ENCODE assay signal across 20 cellular contexts in the genomic region with DNA sequence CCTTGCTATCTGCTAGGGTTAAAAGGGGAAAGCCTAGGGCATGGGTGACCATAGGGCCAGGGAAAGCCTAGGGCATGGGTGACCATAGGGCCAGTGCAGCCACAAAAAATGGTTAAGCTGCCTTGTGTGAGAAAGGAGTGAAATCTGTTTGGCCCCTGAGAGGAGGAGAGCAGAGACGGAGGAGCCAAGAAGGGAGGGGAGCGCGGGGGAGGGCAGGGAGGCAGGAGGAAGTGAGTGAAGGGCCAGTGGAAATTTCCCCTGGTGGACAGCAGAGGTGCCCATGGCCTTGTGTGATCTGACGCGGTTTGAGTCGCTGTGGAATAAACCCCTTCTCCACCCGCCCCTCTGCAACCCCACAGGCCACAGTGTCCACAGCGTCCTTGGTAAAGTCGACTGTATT. TPM values are rescaled to one million over a fixed set of nuclear protein-coding genes. Genes with fewer than 3 reads are reported as not detected.
DNase-seq lines count a peak whose midpoint lies in the region; ATAC-seq, FAIRE-seq and TF ChIP-seq lines count a peak whose summit lies in the region.
"Had no signal": no experiment of that assay in that cellular context is flagged by ENCODE, and none has a peak within 500 bp of the region (broad histone marks: within the 10 kb centered on the region; RNA-seq: fewer than 3 reads in every experiment).

No MANE protein-coding gene starts in this region.

- no peak for ATAC-seq in HepG2
- ATAC-seq in right lobe of liver: no peak
- no peak for ATAC-seq in HG03520 (IDR thresholded peaks at IDR 0.05; ENCODE audit: unreplicated experiment)
- ATAC-seq in HG02642 (IDR thresholded peaks at IDR 0.05; ENCODE audit: poor library complexity, unreplicated experiment): no peak
- ATAC-seq: CD8-positive, alpha-beta T cell had no signal

- WGBS in HepG2 (ENCODE audit: low lambda C conversion rate): 59% methylated on average over 8 of the region's 9 CpGs
- WGBS in right lobe of liver (ENCODE audit: insufficient coverage, low coverage, low lambda C conversion rate, missing lambda C conversion rate): 86% methylated on average over 9 of the region's 9 CpGs

- in situ Hi-C loops in HepG2 (cut with HindIII; ENCODE audit: extremely low pct_ligation_motif_present, low pct_unique_long_range_greater_than_20kb): loop anchor here (5.0 kb wide), 1 partner anchor 85 kb away; a partner anchor contains a TSS

- H3K4me1 Mint-ChIP-seq in brain: peaks cover 39% of the 10 kb centered on the region

- no peak for TF ChIP-seq RAD21 in HepG2 (CRISPR knock-in tag; IDR thresholded peaks at IDR 0.05)

- TF ChIP-seq POLR2A in HepG2 (IDR thresholded peaks at IDR 0.05; ENCODE audit: insufficient read depth in 1 of 2, low read depth in 2 of 2, low read length in 2 of 2) (no peak), right lobe of liver (IDR thresholded peaks at IDR 0.05) (no peak)

- H3K36me3 ChIP-seq in HepG2 (replicated peaks in 1 of 2; ENCODE audit: control insufficient read depth in 1 of 2, insufficient read depth in 2 of 2, low read length in 2 of 2): no peaks in the 10 kb centered on the region
- no peaks in the 10 kb centered on the region for H3K36me3 ChIP-seq in right lobe of liver
- H3K36me3 ChIP-seq: BE2C had no signal

- no peaks in the 10 kb centered on the region for H3K36me3 Mint-ChIP-seq in brain
- H3K36me3 Mint-ChIP-seq: CD8-positive, alpha-beta T cell; IgD-negative memory B cell had no signal

- no TSS peak for BruUV-seq in HepG2 (replicated peaks; lab: Mats Ljungman, UMichigan)

- H3K4me2 ChIP-seq in HepG2 (ENCODE audit: low read depth, low read length): peak overlapping the region; percentile 75

- peaks cover 10% of the 10 kb centered on the region for H3K27me3 Mint-ChIP-seq in brain

- H3K27ac ChIP-seq in HepG2 (ENCODE audit: extremely low read length, insufficient read depth, low read length) (no peak overlapping the region), right lobe of liver (no peak overlapping the region)

- H3K4me3 ChIP-seq in HepG2 (replicated peaks in 1 of 3; ENCODE audit: insufficient read depth in 1 of 3, low read depth in 2 of 3, low read length in 3 of 3) (peak overlapping the region in 2 of 3 experiments; percentile 25 to 47; a peak in 3 of 6 replicates), right lobe of liver (no peak overlapping the region)

- DNase-seq in HepG2 (ENCODE audit: low spot score) (no peak), right lobe of liver (no peak), pons (ENCODE audit: low spot score) (peak; percentile 22), SKM-1 treated with dmso at 0.1 percent for 144 hours (lab: John Stamatoyannopoulos, UW; ENCODE audit: unreplicated experiment) (no peak)
- DNase-seq: BE2C; CD8-positive, alpha-beta T cell; COR-L47; DND-41; GDM1; GOT3; HCEC 1CT; HFFc6 had no signal

- H3K4me1 ChIP-seq in HepG2 (ENCODE audit: insufficient read depth, low read length): peaks cover 59% of the 10 kb centered on the region
- H3K4me1 ChIP-seq in right lobe of liver: peaks cover 0 to 18% (median 0%) of the 10 kb centered on the region in 4 donors

- no peaks in the 10 kb centered on the region for H3K9me3 Mint-ChIP-seq in brain
- H3K9me3 Mint-ChIP-seq: CD14-positive monocyte; CD8-positive, alpha-beta T cell; HFFc6; IgD-negative memory B cell had no signal

- TF ChIP-seq EP300 in HepG2 (IDR thresholded peaks at IDR 0.05; ENCODE audit: low read depth in 2 of 2, low read length in 2 of 2): no peak
- TF ChIP-seq EP300 in HepG2 (CRISPR knock-in tag; IDR thresholded peaks at IDR 0.05; ENCODE audit: borderline replicate concordance): no peak

- no peak overlapping the region for H2AFZ ChIP-seq in HepG2 (ENCODE audit: low read length)

- peak overlapping the region in 4 of 5 experiments; percentile 30 to 85 (median 42) for H3K27ac Mint-ChIP-seq in brain
- H3K27ac Mint-ChIP-seq: CD8-positive, alpha-beta T cell; HFFc6; IgD-negative memory B cell had no signal

- POLR2A ChIA-PET in HepG2 (lab: Yijun Ruan, JAX): no interaction called here

- no peak overlapping the region for H3K9ac ChIP-seq in HepG2 (ENCODE audit: insufficient read depth, low read depth, low read length)

- no peak for FAIRE-seq in HepG2 (lab: Jason Lieb, UNC)
- FAIRE-seq: A204.1, GM12892, GM19239 had no signal

- peaks cover 1 to 41% of the 10 kb centered on the region in 2 experiments for H3K27me3 ChIP-seq in HepG2 (ENCODE audit: control insufficient read depth in 1 of 2, insufficient read depth in 2 of 2, low read length in 2 of 2)
- no peaks in the 10 kb centered on the region for H3K27me3 ChIP-seq in right lobe of liver
- H3K27me3 ChIP-seq: BE2C had no signal

- H3K4me3 Mint-ChIP-seq in brain: no peak overlapping the region
- H3K4me3 Mint-ChIP-seq: CD8-positive, alpha-beta T cell; HFFc6; IgD-negative memory B cell had no signal

- intact Hi-C loops in HepG2 (cut with micrococcal nuclease; ENCODE audit: unreplicated experiment): no loop called here
- intact Hi-C loops in right lobe of liver (cut with DNase I): loop anchor here (5.0 kb wide), 2 partner anchors 85 to 100 kb away; a partner anchor contains a TSS

- TF ChIP-seq CTCF in HepG2 (CRISPR knock-in tag; IDR thresholded peaks at IDR 0.05) (no peak), right lobe of liver (IDR thresholded peaks at IDR 0.05) (no peak), brain (conservative IDR thresholded peaks at IDR 0.05) (no peak)

- no peaks in the 10 kb centered on the region for H4K20me1 ChIP-seq in HepG2 (ENCODE audit: insufficient read depth, low read length)

- no peaks in the 10 kb centered on the region for H3K79me2 ChIP-seq in HepG2 (ENCODE audit: insufficient read depth, low read length)

- no peaks in the 10 kb centered on the region for H3K9me3 ChIP-seq in HepG2 (ENCODE audit: low read length)
- H3K9me3 ChIP-seq in right lobe of liver: no peaks in the 10 kb centered on the region
- H3K9me3 ChIP-seq: BE2C had no signal

- CTCF ChIA-PET in HepG2 (lab: Yijun Ruan, JAX; ENCODE audit: low intra/inter-chr PET ratio, low total read pairs): no interaction called here

RNA-seq across cellular contexts. Expression of a gene that starts 0.6 kb away (rescaled TPM):
- total RNA-seq in HepG2 (2016; rRNA removed; fragmentation: Illumina TruSeq; extraction: Trizol): 0.51 and 1.3 TPM in 2 replicates
- 0.20 and 0.35 TPM in 2 replicates for total RNA-seq in HepG2 (2016; cell fraction: cytosol; rRNA removed; fragmentation: Illumina TruSeq; extraction: Trizol; ENCODE audit: low read depth)
- 0.54 and 1.1 TPM in 2 replicates for total RNA-seq in HepG2 (2016; cell fraction: insoluble cytoplasmic fraction; rRNA removed; fragmentation: Illumina TruSeq; extraction: Trizol)
- 0.55 and 0.59 TPM in 2 replicates for total RNA-seq in HepG2 (2016; cell fraction: membrane; rRNA removed; fragmentation: Illumina TruSeq; extraction: Trizol)
- 0.47 and 0.87 TPM in 2 replicates for total RNA-seq in HepG2 (2016; cell fraction: nucleus; rRNA removed; fragmentation: Illumina TruSeq; extraction: Trizol)
- polyA plus RNA-seq in HepG2 (2011; rRNA removed): 0.32 and 0.38 TPM in 2 replicates
- polyA plus RNA-seq in HepG2 (2011; cell fraction: cytosol; rRNA removed): 0.21 and 0.23 TPM in 2 replicates
- polyA plus RNA-seq in HepG2 (2011; cell fraction: nucleus; rRNA removed): 0.64 and 0.79 TPM in 2 replicates
- polyA plus RNA-seq in HepG2 (2012): 0.43 and 0.78 TPM in 2 replicates
- 0.23 and 0.31 TPM in 2 replicates for polyA plus RNA-seq in HepG2 (2016; cell fraction: cytosol; fragmentation: Illumina TruSeq; extraction: Trizol; ENCODE audit: low read depth)
- polyA plus RNA-seq in HepG2 (2016; cell fraction: insoluble cytoplasmic fraction; fragmentation: Illumina TruSeq; extraction: Trizol; ENCODE audit: low read depth): 0.48 and 0.69 TPM in 2 replicates
- 0.23 and 0.48 TPM in 2 replicates for polyA plus RNA-seq in HepG2 (2016; cell fraction: membrane; fragmentation: Illumina TruSeq; extraction: Trizol; ENCODE audit: low read depth)
- polyA plus RNA-seq in HepG2 (2016; cell fraction: nucleus; fragmentation: Illumina TruSeq; extraction: Trizol; ENCODE audit: insufficient read depth, low read depth): 1.6 and 2.3 TPM in 2 replicates
- 0.16 and 0.48 TPM in 2 replicates for polyA minus RNA-seq in HepG2 (2011; rRNA and poly(A)+ RNA removed; ENCODE audit: low replicate concordance)
- polyA minus RNA-seq in HepG2 (2011; cell fraction: cytosol; rRNA and poly(A)+ RNA removed): not detected in 2 replicates
- polyA minus RNA-seq in HepG2 (2011; cell fraction: nucleus; rRNA and poly(A)+ RNA removed): 0.25 TPM in 1 of 2 replicates, not detected in the other
- total RNA-seq in right lobe of liver: under 1 TPM in 2 of 6 experiments, not detected in 4; 0.31 to 0.34 TPM
- 1.4 TPM for polyA plus RNA-seq in brain (ENCODE audit: insufficient read depth, low read depth, low replicate concordance)
- total RNA-seq: CD8-positive, alpha-beta T cell; HFFc6 had no signal
- polyA plus RNA-seq: CD14-positive monocyte, IgD-negative memory B cell had no signal

RNA-seq across cellular contexts. Expression of a gene that starts 10.4 kb away (rescaled TPM):
- not detected in 2 replicates for total RNA-seq in HepG2 (2016; rRNA removed; fragmentation: Illumina TruSeq; extraction: Trizol)
- not detected in 2 replicates for total RNA-seq in HepG2 (2016; cell fraction: cytosol; rRNA removed; fragmentation: Illumina TruSeq; extraction: Trizol; ENCODE audit: low read depth)
- not detected in 2 replicates for total RNA-seq in HepG2 (2016; cell fraction: insoluble cytoplasmic fraction; rRNA removed; fragmentation: Illumina TruSeq; extraction: Trizol)
- total RNA-seq in HepG2 (2016; cell fraction: membrane; rRNA removed; fragmentation: Illumina TruSeq; extraction: Trizol): not detected in 2 replicates
- total RNA-seq in HepG2 (2016; cell fraction: nucleus; rRNA removed; fragmentation: Illumina TruSeq; extraction: Trizol): not detected in 2 replicates
- not detected in 2 replicates for polyA plus RNA-seq in HepG2 (2011; rRNA removed)
- not detected in 2 replicates for polyA plus RNA-seq in HepG2 (2011; cell fraction: cytosol; rRNA removed)
- not detected in 2 replicates for polyA plus RNA-seq in HepG2 (2011; cell fraction: nucleus; rRNA removed)
- polyA plus RNA-seq in HepG2 (2012): not detected in 2 replicates
- polyA plus RNA-seq in HepG2 (2016; cell fraction: cytosol; fragmentation: Illumina TruSeq; extraction: Trizol; ENCODE audit: low read depth): not detected in 2 replicates
- not detected in 2 replicates for polyA plus RNA-seq in HepG2 (2016; cell fraction: insoluble cytoplasmic fraction; fragmentation: Illumina TruSeq; extraction: Trizol; ENCODE audit: low read depth)
- polyA plus RNA-seq in HepG2 (2016; cell fraction: membrane; fragmentation: Illumina TruSeq; extraction: Trizol; ENCODE audit: low read depth): not detected in 2 replicates
- not detected in 2 replicates for polyA plus RNA-seq in HepG2 (2016; cell fraction: nucleus; fragmentation: Illumina TruSeq; extraction: Trizol; ENCODE audit: insufficient read depth, low read depth)
- 0.82 TPM in 1 of 2 replicates, not detected in the other for polyA minus RNA-seq in HepG2 (2011; rRNA and poly(A)+ RNA removed; ENCODE audit: low replicate concordance)
- polyA minus RNA-seq in HepG2 (2011; cell fraction: cytosol; rRNA and poly(A)+ RNA removed): not detected in 2 replicates
- polyA minus RNA-seq in HepG2 (2011; cell fraction: nucleus; rRNA and poly(A)+ RNA removed): not detected in 2 replicates
- not detected for total RNA-seq in right lobe of liver
- polyA plus RNA-seq in brain (ENCODE audit: insufficient read depth, low read depth, low replicate concordance): 2.7 TPM
- total RNA-seq: CD8-positive, alpha-beta T cell; HFFc6 had no signal
- polyA plus RNA-seq: CD14-positive monocyte, IgD-negative memory B cell had no signal

RNA-seq across cellular contexts. Expression of a gene that starts 21.6 kb away (rescaled TPM):
- total RNA-seq in HepG2 (2016; rRNA removed; fragmentation: Illumina TruSeq; extraction: Trizol): not detected in 2 replicates
- not detected in 2 replicates for total RNA-seq in HepG2 (2016; cell fraction: cytosol; rRNA removed; fragmentation: Illumina TruSeq; extraction: Trizol; ENCODE audit: low read depth)
- total RNA-seq in HepG2 (2016; cell fraction: insoluble cytoplasmic fraction; rRNA removed; fragmentation: Illumina TruSeq; extraction: Trizol): not detected in 2 replicates
- total RNA-seq in HepG2 (2016; cell fraction: membrane; rRNA removed; fragmentation: Illumina TruSeq; extraction: Trizol): not detected in 2 replicates
- total RNA-seq in HepG2 (2016; cell fraction: nucleus; rRNA removed; fragmentation: Illumina TruSeq; extraction: Trizol): not detected in 2 replicates
- polyA plus RNA-seq in HepG2 (2011; rRNA removed): not detected in 2 replicates
- polyA plus RNA-seq in HepG2 (2011; cell fraction: cytosol; rRNA removed): not detected in 2 replicates
- not detected in 2 replicates for polyA plus RNA-seq in HepG2 (2011; cell fraction: nucleus; rRNA removed)
- polyA plus RNA-seq in HepG2 (2012): not detected in 2 replicates
- polyA plus RNA-seq in HepG2 (2016; cell fraction: cytosol; fragmentation: Illumina TruSeq; extraction: Trizol; ENCODE audit: low read depth): not detected in 2 replicates
- polyA plus RNA-seq in HepG2 (2016; cell fraction: insoluble cytoplasmic fraction; fragmentation: Illumina TruSeq; extraction: Trizol; ENCODE audit: low read depth): not detected in 2 replicates
- not detected in 2 replicates for polyA plus RNA-seq in HepG2 (2016; cell fraction: membrane; fragmentation: Illumina TruSeq; extraction: Trizol; ENCODE audit: low read depth)
- not detected in 2 replicates for polyA plus RNA-seq in HepG2 (2016; cell fraction: nucleus; fragmentation: Illumina TruSeq; extraction: Trizol; ENCODE audit: insufficient read depth, low read depth)
- not detected in 2 replicates for polyA minus RNA-seq in HepG2 (2011; rRNA and poly(A)+ RNA removed; ENCODE audit: low replicate concordance)
- not detected in 2 replicates for polyA minus RNA-seq in HepG2 (2011; cell fraction: cytosol; rRNA and poly(A)+ RNA removed)
- polyA minus RNA-seq in HepG2 (2011; cell fraction: nucleus; rRNA and poly(A)+ RNA removed): not detected in 2 replicates
- total RNA-seq in right lobe of liver: not detected
- polyA plus RNA-seq in brain (ENCODE audit: insufficient read depth, low read depth, low replicate concordance): not detected
- total RNA-seq: CD8-positive, alpha-beta T cell; HFFc6 had no signal
- polyA plus RNA-seq: CD14-positive monocyte, IgD-negative memory B cell had no signal

RNA-seq across cellular contexts. Expression of a gene that starts 53.2 kb away (rescaled TPM):
- total RNA-seq in HepG2 (2016; rRNA removed; fragmentation: Illumina TruSeq; extraction: Trizol) (57.9 and 95.5 TPM in 2 replicates), right lobe of liver (1 to 10 TPM; 2.8 to 5.4 (median 4.2) TPM)
- 19.2 and 25.1 TPM in 2 replicates for total RNA-seq in HepG2 (2016; cell fraction: cytosol; rRNA removed; fragmentation: Illumina TruSeq; extraction: Trizol; ENCODE audit: low read depth)
- 56.8 and 91.5 TPM in 2 replicates for total RNA-seq in HepG2 (2016; cell fraction: insoluble cytoplasmic fraction; rRNA removed; fragmentation: Illumina TruSeq; extraction: Trizol)
- 22.2 and 24.7 TPM in 2 replicates for total RNA-seq in HepG2 (2016; cell fraction: membrane; rRNA removed; fragmentation: Illumina TruSeq; extraction: Trizol)
- 29.8 and 36.8 TPM in 2 replicates for total RNA-seq in HepG2 (2016; cell fraction: nucleus; rRNA removed; fragmentation: Illumina TruSeq; extraction: Trizol)
- polyA plus RNA-seq in HepG2 (2011; rRNA removed) (14.0 and 16.7 TPM in 2 replicates), brain (ENCODE audit: insufficient read depth, low read depth, low replicate concordance) (74.4 TPM)
- 11.8 and 12.2 TPM in 2 replicates for polyA plus RNA-seq in HepG2 (2011; cell fraction: cytosol; rRNA removed)
- polyA plus RNA-seq in HepG2 (2011; cell fraction: nucleus; rRNA removed): 15.3 and 17.4 TPM in 2 replicates
- polyA plus RNA-seq in HepG2 (2012): 13.0 and 24.8 TPM in 2 replicates
- polyA plus RNA-seq in HepG2 (2016; cell fraction: cytosol; fragmentation: Illumina TruSeq; extraction: Trizol; ENCODE audit: low read depth): 3.3 and 3.8 TPM in 2 replicates
- polyA plus RNA-seq in HepG2 (2016; cell fraction: insoluble cytoplasmic fraction; fragmentation: Illumina TruSeq; extraction: Trizol; ENCODE audit: low read depth): 55.6 and 59.8 TPM in 2 replicates
- 8.3 and 9.6 TPM in 2 replicates for polyA plus RNA-seq in HepG2 (2016; cell fraction: membrane; fragmentation: Illumina TruSeq; extraction: Trizol; ENCODE audit: low read depth)
- polyA plus RNA-seq in HepG2 (2016; cell fraction: nucleus; fragmentation: Illumina TruSeq; extraction: Trizol; ENCODE audit: insufficient read depth, low read depth): 35.4 and 37.2 TPM in 2 replicates
- polyA minus RNA-seq in HepG2 (2011; rRNA and poly(A)+ RNA removed; ENCODE audit: low replicate concordance): 65.5 and 353 TPM in 2 replicates
- 20.2 and 21.7 TPM in 2 replicates for polyA minus RNA-seq in HepG2 (2011; cell fraction: cytosol; rRNA and poly(A)+ RNA removed)
- polyA minus RNA-seq in HepG2 (2011; cell fraction: nucleus; rRNA and poly(A)+ RNA removed): 17.5 and 21.2 TPM in 2 replicates

Comparison
In these comparisons a context has a peak if more than half of its experiments do, and no peak if none do; other contexts are left out.
1. H3K4me3 ChIP-seq: peak in HepG2 (2 of 3); none in right lobe of liver (0 of 3).